In the genomic region with DNA sequence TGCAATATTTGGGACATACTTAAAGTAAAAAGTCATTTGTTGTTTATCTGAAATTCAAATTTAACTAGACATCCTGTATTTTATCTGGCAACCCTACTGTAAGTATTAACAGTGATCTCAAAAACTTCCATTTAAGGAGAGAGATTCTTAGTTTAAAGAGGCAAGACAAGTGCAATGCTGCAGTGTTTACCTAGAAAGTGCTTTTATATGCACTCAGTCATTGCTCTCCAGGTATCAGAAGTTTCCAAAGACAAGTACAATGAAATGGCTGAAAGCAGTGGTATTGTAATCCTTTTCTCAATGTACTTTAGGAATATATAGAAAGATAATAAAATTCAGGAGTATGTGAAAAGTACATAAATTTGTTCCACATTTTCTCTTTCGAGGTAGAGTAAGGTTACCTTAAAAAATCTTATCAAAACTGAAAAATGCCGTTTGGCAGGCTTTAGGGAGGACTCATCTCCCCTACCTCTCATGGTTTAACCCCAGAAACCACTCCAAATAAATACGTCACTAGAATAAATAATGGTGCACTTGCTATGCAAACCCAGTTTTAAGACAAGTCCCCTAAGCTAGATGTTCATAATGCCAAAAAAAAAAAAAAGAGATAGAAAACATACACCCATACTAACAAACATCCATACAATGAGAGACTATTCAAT, we compare ENCODE assay signal across 22 cellular contexts.
"Had no signal": no experiment of that assay in that cellular context is flagged by ENCODE, and none has a peak within 500 bp of the region (broad histone marks: within the 10 kb centered on the region; RNA-seq: fewer than 3 reads in every experiment).

No MANE protein-coding gene starts in this region.

- H3K36me3 Mint-ChIP-seq: activated naive CD4-positive, alpha-beta T cell treated with anti-CD3 and anti-CD28 coated beads, Interleukin-2, amount 50 U/mL, for 72 hours had no signal

- H3K9me3 Mint-ChIP-seq: activated naive CD4-positive, alpha-beta T cell treated with anti-CD3 and anti-CD28 coated beads, Interleukin-2, amount 50 U/mL, for 72 hours; immature natural killer cell; naive thymus-derived CD8-positive, alpha-beta T cell; neural progenitor cell; stimulated activated naive B cell treated with anti-CD40 and anti-IgM and Interleukin-4, amounts not matched to agents 10 μg/mL and 1 μg/mL and 100 μg/mL, for 72 hours; T-helper 2 cell treated with Interferon-gamma antibody and Interleukin-4, amounts not matched to agents 5 μg/mL and 100 μg/mL, for 36 hours; type B pancreatic cell had no signal

- H3K79me2 ChIP-seq: hepatocyte had no signal

- H3K27ac Mint-ChIP-seq: activated naive CD4-positive, alpha-beta T cell treated with anti-CD3 and anti-CD28 coated beads, Interleukin-2, amount 50 U/mL, for 72 hours; immature natural killer cell; neural progenitor cell; stimulated activated naive B cell treated with anti-CD40 and anti-IgM and Interleukin-4, amounts not matched to agents 10 μg/mL and 1 μg/mL and 100 μg/mL, for 72 hours; T-helper 2 cell treated with Interferon-gamma antibody and Interleukin-4, amounts not matched to agents 5 μg/mL and 100 μg/mL, for 36 hours; type B pancreatic cell had no signal

- H3K4me3 Mint-ChIP-seq: immature natural killer cell; naive thymus-derived CD8-positive, alpha-beta T cell; neural progenitor cell; stimulated activated naive B cell treated with anti-CD40 and anti-IgM and Interleukin-4, amounts not matched to agents 10 μg/mL and 1 μg/mL and 100 μg/mL, for 72 hours; T-helper 2 cell treated with Interferon-gamma antibody and Interleukin-4, amounts not matched to agents 5 μg/mL and 100 μg/mL, for 36 hours; type B pancreatic cell had no signal

- H3K4me1 Mint-ChIP-seq: immature natural killer cell; neural progenitor cell; stimulated activated naive B cell treated with anti-CD40 and anti-IgM and Interleukin-4, amounts not matched to agents 10 μg/mL and 1 μg/mL and 100 μg/mL, for 72 hours had no signal

- H3K27ac ChIP-seq: foreskin keratinocyte, hepatocyte, neural progenitor cell, VCaP had no signal

- H2AFZ ChIP-seq: hepatocyte, neural progenitor cell had no signal

- H3K4me2 ChIP-seq: hepatocyte, neural progenitor cell had no signal

- H3K4me3 ChIP-seq: hepatocyte, neural progenitor cell had no signal

- FAIRE-seq: astrocyte, colon had no signal

- H3K27me3 ChIP-seq: foreskin keratinocyte, hepatocyte, neural progenitor cell had no signal

- H3K27me3 Mint-ChIP-seq: stimulated activated naive B cell treated with anti-CD40 and anti-IgM and Interleukin-4, amounts not matched to agents 10 μg/mL and 1 μg/mL and 100 μg/mL, for 72 hours; type B pancreatic cell had no signal

- ATAC-seq: activated naive CD4-positive, alpha-beta T cell treated with anti-CD3 and anti-CD28 coated beads, Interleukin-2, amount 50 U/mL, for 72 hours; foreskin keratinocyte; left lobe of liver; naive thymus-derived CD8-positive, alpha-beta T cell; stimulated activated naive B cell treated with anti-CD40 and anti-IgM and Interleukin-4, amounts not matched to agents 10 μg/mL and 1 μg/mL and 100 μg/mL, for 72 hours had no signal

- DNase-seq: activated CD4-positive, alpha-beta T cell treated with anti-CD3 and anti-CD28 coated beads for 1 hour; activated T-cell treated with anti-CD3 and anti-CD28 coated beads, Interleukin-2, amount 50 U/mL, for 1 hour; central memory CD4-positive, alpha-beta T cell; effector memory CD4-positive, alpha-beta T cell; foreskin keratinocyte; glutamatergic neuron; immature natural killer cell; naive thymus-derived CD8-positive, alpha-beta T cell; posterior cingulate gyrus; retina; stimulated activated CD4-positive, alpha-beta T cell treated with anti-CD3 and anti-CD28 coated beads, Interleukin-2, amount 100 ng/mL, for 48 hours; stimulated activated CD8-positive, alpha-beta memory T cell treated with anti-CD3 and anti-CD28 coated beads, Interleukin-4, amount 100 ng/mL, for 48 hours; stimulated activated naive B cell treated with anti-CD40 and anti-IgM and Interleukin-4, amounts not matched to agents 10 μg/mL and 1 μg/mL and 100 μg/mL, for 72 hours had no signal

- H3K4me1 ChIP-seq: foreskin keratinocyte, neural progenitor cell had no signal

- H3K36me3 ChIP-seq: neural progenitor cell had no signal
